In the genomic region with DNA sequence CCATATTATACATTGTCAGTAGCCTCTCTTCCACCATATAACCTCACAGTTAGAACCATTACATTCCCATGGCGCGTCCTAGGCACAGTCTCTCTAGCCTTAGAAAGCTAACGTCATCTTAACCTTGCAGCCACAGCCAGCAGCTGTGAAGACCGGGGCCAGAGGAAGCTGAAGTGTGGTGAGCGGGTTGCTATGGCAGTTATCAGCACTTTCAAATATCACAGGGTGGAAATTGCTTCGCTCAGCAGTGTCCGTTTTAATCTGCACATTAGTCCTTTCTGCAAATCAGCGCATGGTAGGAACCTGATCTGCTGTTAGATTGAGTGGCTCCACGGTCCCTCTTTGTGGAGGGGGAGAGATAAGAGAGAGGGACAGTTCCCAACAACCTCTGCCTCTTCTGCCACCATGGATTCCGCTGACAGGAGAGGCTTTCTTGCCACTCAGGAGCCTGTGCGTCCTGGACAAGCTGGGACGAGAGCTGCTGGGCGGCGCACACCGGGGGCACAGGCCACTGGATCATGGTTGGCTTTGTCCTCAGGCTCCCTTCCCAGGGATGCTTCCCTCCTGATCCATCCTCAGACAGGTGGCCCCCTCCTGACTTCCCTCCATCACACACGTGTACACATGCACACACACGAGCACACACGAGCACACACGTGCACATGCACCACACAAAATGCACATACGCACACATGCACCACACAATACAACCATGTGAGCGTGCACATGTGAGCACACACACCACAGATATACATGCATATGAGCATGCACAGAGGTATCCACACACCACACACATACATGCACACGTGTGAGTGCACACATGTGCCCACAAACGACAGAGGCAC, we compare ENCODE assay signal across 1 cellular context.
TF ChIP-seq lines count a peak whose summit lies in the region.

No MANE protein-coding gene starts in this region.

TF ChIP-seq in SK-N-SH, 30 proteins besides CTCF, POLR2A, EP300 and RAD21 (continued from another document):
- TF ChIP-seq, protein P1, sequence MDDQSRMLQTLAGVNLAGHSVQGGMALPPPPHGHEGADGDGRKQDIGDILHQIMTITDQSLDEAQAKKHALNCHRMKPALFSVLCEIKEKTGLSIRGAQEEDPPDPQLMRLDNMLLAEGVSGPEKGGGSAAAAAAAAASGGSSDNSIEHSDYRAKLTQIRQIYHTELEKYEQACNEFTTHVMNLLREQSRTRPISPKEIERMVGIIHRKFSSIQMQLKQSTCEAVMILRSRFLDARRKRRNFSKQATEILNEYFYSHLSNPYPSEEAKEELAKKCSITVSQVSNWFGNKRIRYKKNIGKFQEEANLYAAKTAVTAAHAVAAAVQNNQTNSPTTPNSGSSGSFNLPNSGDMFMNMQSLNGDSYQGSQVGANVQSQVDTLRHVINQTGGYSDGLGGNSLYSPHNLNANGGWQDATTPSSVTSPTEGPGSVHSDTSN (IDR thresholded peaks at IDR 0.05), result no peak
- no peak for TF ChIP-seq NRF1 (IDR thresholded peaks at IDR 0.05; ENCODE audit: low read depth, low read length)
- TF ChIP-seq, protein P2, sequence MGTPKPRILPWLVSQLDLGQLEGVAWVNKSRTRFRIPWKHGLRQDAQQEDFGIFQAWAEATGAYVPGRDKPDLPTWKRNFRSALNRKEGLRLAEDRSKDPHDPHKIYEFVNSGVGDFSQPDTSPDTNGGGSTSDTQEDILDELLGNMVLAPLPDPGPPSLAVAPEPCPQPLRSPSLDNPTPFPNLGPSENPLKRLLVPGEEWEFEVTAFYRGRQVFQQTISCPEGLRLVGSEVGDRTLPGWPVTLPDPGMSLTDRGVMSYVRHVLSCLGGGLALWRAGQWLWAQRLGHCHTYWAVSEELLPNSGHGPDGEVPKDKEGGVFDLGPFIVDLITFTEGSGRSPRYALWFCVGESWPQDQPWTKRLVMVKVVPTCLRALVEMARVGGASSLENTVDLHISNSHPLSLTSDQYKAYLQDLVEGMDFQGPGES (IDR thresholded peaks at IDR 0.05; ENCODE audit: low read depth, low read length), result no peak
- TF ChIP-seq FOXJ3 (CRISPR knock-in tag; IDR thresholded peaks at IDR 0.05), result peak; percentile 92
- TF ChIP-seq FOSL2 (IDR thresholded peaks at IDR 0.05; ENCODE audit: borderline replicate concordance, low read depth), result no peak
- TF ChIP-seq TEAD4 (IDR thresholded peaks at IDR 0.05; ENCODE audit: borderline replicate concordance, insufficient read depth), result no peak
- no peak for TF ChIP-seq POLR2AphosphoS5 (IDR thresholded peaks at IDR 0.05; ENCODE audit: low read depth, low read length)
- TF ChIP-seq EZH2phosphoT487 (IDR thresholded peaks at IDR 0.05; ENCODE audit: borderline replicate concordance, low read depth), result no peak
- TF ChIP-seq JUND (IDR thresholded peaks at IDR 0.05), result no peak
- no peak for TF ChIP-seq NFIC (IDR thresholded peaks at IDR 0.05; ENCODE audit: borderline replicate concordance)
- peak; percentile 80 for TF ChIP-seq MXI1 (IDR thresholded peaks at IDR 0.05; ENCODE audit: low read depth, low read length)
- no peak for TF ChIP-seq YY1 (IDR thresholded peaks at IDR 0.05; ENCODE audit: low read depth)
- TF ChIP-seq, protein P3, sequence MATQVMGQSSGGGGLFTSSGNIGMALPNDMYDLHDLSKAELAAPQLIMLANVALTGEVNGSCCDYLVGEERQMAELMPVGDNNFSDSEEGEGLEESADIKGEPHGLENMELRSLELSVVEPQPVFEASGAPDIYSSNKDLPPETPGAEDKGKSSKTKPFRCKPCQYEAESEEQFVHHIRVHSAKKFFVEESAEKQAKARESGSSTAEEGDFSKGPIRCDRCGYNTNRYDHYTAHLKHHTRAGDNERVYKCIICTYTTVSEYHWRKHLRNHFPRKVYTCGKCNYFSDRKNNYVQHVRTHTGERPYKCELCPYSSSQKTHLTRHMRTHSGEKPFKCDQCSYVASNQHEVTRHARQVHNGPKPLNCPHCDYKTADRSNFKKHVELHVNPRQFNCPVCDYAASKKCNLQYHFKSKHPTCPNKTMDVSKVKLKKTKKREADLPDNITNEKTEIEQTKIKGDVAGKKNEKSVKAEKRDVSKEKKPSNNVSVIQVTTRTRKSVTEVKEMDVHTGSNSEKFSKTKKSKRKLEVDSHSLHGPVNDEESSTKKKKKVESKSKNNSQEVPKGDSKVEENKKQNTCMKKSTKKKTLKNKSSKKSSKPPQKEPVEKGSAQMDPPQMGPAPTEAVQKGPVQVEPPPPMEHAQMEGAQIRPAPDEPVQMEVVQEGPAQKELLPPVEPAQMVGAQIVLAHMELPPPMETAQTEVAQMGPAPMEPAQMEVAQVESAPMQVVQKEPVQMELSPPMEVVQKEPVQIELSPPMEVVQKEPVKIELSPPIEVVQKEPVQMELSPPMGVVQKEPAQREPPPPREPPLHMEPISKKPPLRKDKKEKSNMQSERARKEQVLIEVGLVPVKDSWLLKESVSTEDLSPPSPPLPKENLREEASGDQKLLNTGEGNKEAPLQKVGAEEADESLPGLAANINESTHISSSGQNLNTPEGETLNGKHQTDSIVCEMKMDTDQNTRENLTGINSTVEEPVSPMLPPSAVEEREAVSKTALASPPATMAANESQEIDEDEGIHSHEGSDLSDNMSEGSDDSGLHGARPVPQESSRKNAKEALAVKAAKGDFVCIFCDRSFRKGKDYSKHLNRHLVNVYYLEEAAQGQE (IDR thresholded peaks at IDR 0.05; ENCODE audit: low read depth, low read length), result no peak
- no peak for TF ChIP-seq TCF12 (IDR thresholded peaks at IDR 0.05)
- TF ChIP-seq, protein P4, sequence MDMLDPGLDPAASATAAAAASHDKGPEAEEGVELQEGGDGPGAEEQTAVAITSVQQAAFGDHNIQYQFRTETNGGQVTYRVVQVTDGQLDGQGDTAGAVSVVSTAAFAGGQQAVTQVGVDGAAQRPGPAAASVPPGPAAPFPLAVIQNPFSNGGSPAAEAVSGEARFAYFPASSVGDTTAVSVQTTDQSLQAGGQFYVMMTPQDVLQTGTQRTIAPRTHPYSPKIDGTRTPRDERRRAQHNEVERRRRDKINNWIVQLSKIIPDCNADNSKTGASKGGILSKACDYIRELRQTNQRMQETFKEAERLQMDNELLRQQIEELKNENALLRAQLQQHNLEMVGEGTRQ (IDR thresholded peaks at IDR 0.05; ENCODE audit: borderline replicate concordance, low read depth, low read length), result no peak
- TF ChIP-seq TAF1 (IDR thresholded peaks at IDR 0.05; ENCODE audit: borderline replicate concordance, low read depth, low read length), result no peak
- TF ChIP-seq FOXM1 (IDR thresholded peaks at IDR 0.05; ENCODE audit: low read depth), result no peak
